Comparison of ENCODE assay signal across 8 cellular contexts in the genomic region with DNA sequence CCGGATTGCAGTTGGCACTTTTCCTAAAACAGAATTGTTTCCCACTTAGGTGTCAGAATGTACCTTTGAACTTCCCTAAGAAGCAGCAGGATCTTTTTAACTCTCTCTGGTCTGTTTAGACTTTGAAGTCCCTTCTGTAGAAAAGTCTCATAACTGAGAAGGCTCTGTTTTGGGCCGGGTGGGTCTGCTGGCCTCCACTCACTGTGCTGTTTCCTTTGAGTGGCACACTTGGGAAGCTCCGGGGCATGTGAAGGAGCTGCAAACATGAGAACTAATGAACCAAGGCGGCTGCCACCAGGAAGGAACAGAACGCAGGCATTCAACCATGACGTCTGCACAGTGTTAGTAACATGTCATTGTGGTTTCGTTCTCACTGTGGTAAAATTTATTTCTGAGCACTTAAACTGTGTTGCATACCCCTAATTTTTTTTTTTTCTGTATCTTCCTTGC. TPM values are rescaled to one million over a fixed set of nuclear protein-coding genes. Genes with fewer than 3 reads are reported as not detected.
DNase-seq lines count a peak whose midpoint lies in the region; ATAC-seq and FAIRE-seq lines count a peak whose summit lies in the region.

No MANE protein-coding gene starts in this region.

- no peaks in the 10 kb centered on the region for H3K9me3 ChIP-seq in effector memory CD4-positive, alpha-beta T cell (ENCODE audit: control insufficient read depth, low read length)

- H3K27me3 ChIP-seq in effector memory CD4-positive, alpha-beta T cell (replicated peaks; ENCODE audit: control insufficient read depth, insufficient read depth, low read length, poor library complexity, severe bottlenecking), result no peaks in the 10 kb centered on the region

- H3K36me3 ChIP-seq in effector memory CD4-positive, alpha-beta T cell (ENCODE audit: control insufficient read depth, insufficient read depth, low read length), result peaks cover 12% of the 10 kb centered on the region

- no peak overlapping the region for H3K4me3 ChIP-seq in effector memory CD4-positive, alpha-beta T cell (ENCODE audit: insufficient read depth, low read depth, low read length, poor library complexity, severe bottlenecking)

- H3K27ac ChIP-seq in effector memory CD4-positive, alpha-beta T cell (ENCODE audit: insufficient read depth, low read length, poor library complexity, severe bottlenecking), result peak overlapping the region; percentile 96

- no peak for FAIRE-seq in frontal cortex (lab: Jason Lieb, UNC)

- peaks cover 35% of the 10 kb centered on the region for H3K4me1 ChIP-seq in effector memory CD4-positive, alpha-beta T cell (ENCODE audit: control insufficient read depth, insufficient read depth, low read length, poor library complexity, severe bottlenecking)

- DNase-seq in HK-2 (ENCODE audit: unreplicated experiment), result peak; percentile 55
- DNase-seq in activated CD4-positive, alpha-beta T cell treated with anti-CD3 and anti-CD28 coated beads for 1 hour, result peak; percentile 58
- DNase-seq in effector memory CD4-positive, alpha-beta T cell, result peak; percentile 65 to 74 (median 65)
- peak; percentile 46 to 67 (median 54) for DNase-seq in stimulated activated CD4-positive, alpha-beta T cell treated with anti-CD3 and anti-CD28 coated beads, TNF-alpha, amount 100 ng/mL, for 24 hours (ENCODE audit: low read depth in 3 of 3)
- DNase-seq in putamen (ENCODE audit: low spot score), result no peak
- DNase-seq in frontal cortex (ENCODE audit: low spot score in 2 of 2), result no peak

- ATAC-seq in GM18502 (IDR thresholded peaks at IDR 0.05; ENCODE audit: poor library complexity, unreplicated experiment) (peak; percentile 52), GM18870 (IDR thresholded peaks at IDR 0.05; ENCODE audit: unreplicated experiment) (no peak)

RNA-seq across cellular contexts. Expression of a gene that starts 19.5 kb away (rescaled TPM):
- total RNA-seq in frontal cortex, result under 0.01 TPM

RNA-seq across cellular contexts. Expression of a gene that starts 33.8 kb away (rescaled TPM):
- total RNA-seq in frontal cortex, result 16.3 TPM

Comparison
In these comparisons a context has a peak if more than half of its experiments do, and no peak if none do; other contexts are left out.
1. DNase-seq: peak in HK-2 (single experiment), activated CD4-positive, alpha-beta T cell treated with anti-CD3 and anti-CD28 coated beads for 1 hour (single experiment), effector memory CD4-positive, alpha-beta T cell (3 of 3) and stimulated activated CD4-positive, alpha-beta T cell treated with anti-CD3 and anti-CD28 coated beads, TNF-alpha, amount 100 ng/mL, for 24 hours (3 of 3); none in putamen (single experiment) and frontal cortex (0 of 2).